ENCODE assay signal across 1 cellular context in genomic region chr6:82247634-82248232, GRCh38.
TF ChIP-seq lines count a peak whose summit lies in the region.

IBTK (minus strand) TSS chr6:82247744; CDS start chr6:82240486, 7,258 bp downstream.

TF ChIP-seq in GM12878, 131 proteins besides CTCF, POLR2A, EP300 and RAD21 (continued from another document and continues in another):
- TF ChIP-seq RELB (IDR thresholded peaks at IDR 0.05; ENCODE audit: low read depth): 0 out of 2 replicates have a peak, but pooled peaks have one; percentile 44
- TF ChIP-seq BRCA1 (IDR thresholded peaks at IDR 0.05; ENCODE audit: low read depth, low read length): no peak
- TF ChIP-seq JUNB (IDR thresholded peaks at IDR 0.05): no peak
- peak; percentile 54; the same call in 1 of the 2 replicates for TF ChIP-seq IRF3 (IDR thresholded peaks at IDR 0.05)
- no peak for TF ChIP-seq SREBF1 (IDR thresholded peaks at IDR 0.05; ENCODE audit: low read length)
- no peak for TF ChIP-seq MXI1 (IDR thresholded peaks at IDR 0.05; ENCODE audit: low read depth, low read length)
- TF ChIP-seq EGR1 (IDR thresholded peaks at IDR 0.05; ENCODE audit: borderline replicate concordance in 1 of 2, low read depth in 2 of 2, low read length in 2 of 2): peak in 1 of 2 experiments; percentile 37; a peak in 1 of 3 replicates
- 0 out of 2 replicates have a peak, but pooled peaks have one; percentile 39 for TF ChIP-seq CBX5 (IDR thresholded peaks at IDR 0.05; ENCODE audit: low read depth)
- no peak for TF ChIP-seq KDM1A (IDR thresholded peaks at IDR 0.05; ENCODE audit: borderline replicate concordance)
- no peak for TF ChIP-seq ZBTB33 (IDR thresholded peaks at IDR 0.05)
- no peak for TF ChIP-seq TCF12 (IDR thresholded peaks at IDR 0.05; ENCODE audit: low read depth, low read length)
- TF ChIP-seq ZNF24 (IDR thresholded peaks at IDR 0.05): no peak
- TF ChIP-seq KAT2A (conservative IDR thresholded peaks at IDR 0.05; ENCODE audit: control insufficient read depth, low read depth, low read length): no peak
- TF ChIP-seq SMAD5 (IDR thresholded peaks at IDR 0.05; ENCODE audit: low read depth): no peak
- no peak for TF ChIP-seq RFX5 (IDR thresholded peaks at IDR 0.05; ENCODE audit: low read depth, low read length)
- TF ChIP-seq FOS (IDR thresholded peaks at IDR 0.05; ENCODE audit: borderline replicate concordance, extremely low read depth, insufficient read length): peak; percentile 68
- TF ChIP-seq TARDBP (IDR thresholded peaks at IDR 0.05; ENCODE audit: borderline replicate concordance): no peak
- no peak for TF ChIP-seq USF2 (IDR thresholded peaks at IDR 0.05; ENCODE audit: borderline replicate concordance, low read depth, low read length)
- TF ChIP-seq, protein P1, sequence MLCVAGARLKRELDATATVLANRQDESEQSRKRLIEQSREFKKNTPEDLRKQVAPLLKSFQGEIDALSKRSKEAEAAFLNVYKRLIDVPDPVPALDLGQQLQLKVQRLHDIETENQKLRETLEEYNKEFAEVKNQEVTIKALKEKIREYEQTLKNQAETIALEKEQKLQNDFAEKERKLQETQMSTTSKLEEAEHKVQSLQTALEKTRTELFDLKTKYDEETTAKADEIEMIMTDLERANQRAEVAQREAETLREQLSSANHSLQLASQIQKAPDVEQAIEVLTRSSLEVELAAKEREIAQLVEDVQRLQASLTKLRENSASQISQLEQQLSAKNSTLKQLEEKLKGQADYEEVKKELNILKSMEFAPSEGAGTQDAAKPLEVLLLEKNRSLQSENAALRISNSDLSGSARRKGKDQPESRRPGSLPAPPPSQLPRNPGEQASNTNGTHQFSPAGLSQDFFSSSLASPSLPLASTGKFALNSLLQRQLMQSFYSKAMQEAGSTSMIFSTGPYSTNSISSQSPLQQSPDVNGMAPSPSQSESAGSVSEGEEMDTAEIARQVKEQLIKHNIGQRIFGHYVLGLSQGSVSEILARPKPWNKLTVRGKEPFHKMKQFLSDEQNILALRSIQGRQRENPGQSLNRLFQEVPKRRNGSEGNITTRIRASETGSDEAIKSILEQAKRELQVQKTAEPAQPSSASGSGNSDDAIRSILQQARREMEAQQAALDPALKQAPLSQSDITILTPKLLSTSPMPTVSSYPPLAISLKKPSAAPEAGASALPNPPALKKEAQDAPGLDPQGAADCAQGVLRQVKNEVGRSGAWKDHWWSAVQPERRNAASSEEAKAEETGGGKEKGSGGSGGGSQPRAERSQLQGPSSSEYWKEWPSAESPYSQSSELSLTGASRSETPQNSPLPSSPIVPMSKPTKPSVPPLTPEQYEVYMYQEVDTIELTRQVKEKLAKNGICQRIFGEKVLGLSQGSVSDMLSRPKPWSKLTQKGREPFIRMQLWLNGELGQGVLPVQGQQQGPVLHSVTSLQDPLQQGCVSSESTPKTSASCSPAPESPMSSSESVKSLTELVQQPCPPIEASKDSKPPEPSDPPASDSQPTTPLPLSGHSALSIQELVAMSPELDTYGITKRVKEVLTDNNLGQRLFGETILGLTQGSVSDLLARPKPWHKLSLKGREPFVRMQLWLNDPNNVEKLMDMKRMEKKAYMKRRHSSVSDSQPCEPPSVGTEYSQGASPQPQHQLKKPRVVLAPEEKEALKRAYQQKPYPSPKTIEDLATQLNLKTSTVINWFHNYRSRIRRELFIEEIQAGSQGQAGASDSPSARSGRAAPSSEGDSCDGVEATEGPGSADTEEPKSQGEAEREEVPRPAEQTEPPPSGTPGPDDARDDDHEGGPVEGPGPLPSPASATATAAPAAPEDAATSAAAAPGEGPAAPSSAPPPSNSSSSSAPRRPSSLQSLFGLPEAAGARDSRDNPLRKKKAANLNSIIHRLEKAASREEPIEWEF (IDR thresholded peaks at IDR 0.05; ENCODE audit: insufficient replicate concordance, low read depth, low read length): no peak
- no peak for TF ChIP-seq SRF (IDR thresholded peaks at IDR 0.05; ENCODE audit: low read depth in 2 of 2, low read length in 2 of 2)
- TF ChIP-seq ZNF622 (IDR thresholded peaks at IDR 0.05): no peak
- no peak for TF ChIP-seq MEF2B (IDR thresholded peaks at IDR 0.05; ENCODE audit: partially characterized antibody, poor library complexity, severe bottlenecking)
- no peak for TF ChIP-seq NBN (IDR thresholded peaks at IDR 0.05)
- TF ChIP-seq RUNX3 (IDR thresholded peaks at IDR 0.05; ENCODE audit: low read length): 0 out of 2 replicates have a peak, but pooled peaks have one; percentile 22
- TF ChIP-seq EZH2 (IDR thresholded peaks at IDR 0.05; ENCODE audit: borderline replicate concordance, control insufficient read depth, low read depth, low read length): no peak
- 0 out of 2 replicates have a peak, but pooled peaks have one; percentile 2 for TF ChIP-seq ATF7 (IDR thresholded peaks at IDR 0.05; ENCODE audit: low read depth)
- TF ChIP-seq, protein P2, sequence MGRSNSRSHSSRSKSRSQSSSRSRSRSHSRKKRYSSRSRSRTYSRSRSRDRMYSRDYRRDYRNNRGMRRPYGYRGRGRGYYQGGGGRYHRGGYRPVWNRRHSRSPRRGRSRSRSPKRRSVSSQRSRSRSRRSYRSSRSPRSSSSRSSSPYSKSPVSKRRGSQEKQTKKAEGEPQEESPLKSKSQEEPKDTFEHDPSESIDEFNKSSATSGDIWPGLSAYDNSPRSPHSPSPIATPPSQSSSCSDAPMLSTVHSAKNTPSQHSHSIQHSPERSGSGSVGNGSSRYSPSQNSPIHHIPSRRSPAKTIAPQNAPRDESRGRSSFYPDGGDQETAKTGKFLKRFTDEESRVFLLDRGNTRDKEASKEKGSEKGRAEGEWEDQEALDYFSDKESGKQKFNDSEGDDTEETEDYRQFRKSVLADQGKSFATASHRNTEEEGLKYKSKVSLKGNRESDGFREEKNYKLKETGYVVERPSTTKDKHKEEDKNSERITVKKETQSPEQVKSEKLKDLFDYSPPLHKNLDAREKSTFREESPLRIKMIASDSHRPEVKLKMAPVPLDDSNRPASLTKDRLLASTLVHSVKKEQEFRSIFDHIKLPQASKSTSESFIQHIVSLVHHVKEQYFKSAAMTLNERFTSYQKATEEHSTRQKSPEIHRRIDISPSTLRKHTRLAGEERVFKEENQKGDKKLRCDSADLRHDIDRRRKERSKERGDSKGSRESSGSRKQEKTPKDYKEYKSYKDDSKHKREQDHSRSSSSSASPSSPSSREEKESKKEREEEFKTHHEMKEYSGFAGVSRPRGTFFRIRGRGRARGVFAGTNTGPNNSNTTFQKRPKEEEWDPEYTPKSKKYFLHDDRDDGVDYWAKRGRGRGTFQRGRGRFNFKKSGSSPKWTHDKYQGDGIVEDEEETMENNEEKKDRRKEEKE (IDR thresholded peaks at IDR 0.05): no peak
- TF ChIP-seq, protein P3, sequence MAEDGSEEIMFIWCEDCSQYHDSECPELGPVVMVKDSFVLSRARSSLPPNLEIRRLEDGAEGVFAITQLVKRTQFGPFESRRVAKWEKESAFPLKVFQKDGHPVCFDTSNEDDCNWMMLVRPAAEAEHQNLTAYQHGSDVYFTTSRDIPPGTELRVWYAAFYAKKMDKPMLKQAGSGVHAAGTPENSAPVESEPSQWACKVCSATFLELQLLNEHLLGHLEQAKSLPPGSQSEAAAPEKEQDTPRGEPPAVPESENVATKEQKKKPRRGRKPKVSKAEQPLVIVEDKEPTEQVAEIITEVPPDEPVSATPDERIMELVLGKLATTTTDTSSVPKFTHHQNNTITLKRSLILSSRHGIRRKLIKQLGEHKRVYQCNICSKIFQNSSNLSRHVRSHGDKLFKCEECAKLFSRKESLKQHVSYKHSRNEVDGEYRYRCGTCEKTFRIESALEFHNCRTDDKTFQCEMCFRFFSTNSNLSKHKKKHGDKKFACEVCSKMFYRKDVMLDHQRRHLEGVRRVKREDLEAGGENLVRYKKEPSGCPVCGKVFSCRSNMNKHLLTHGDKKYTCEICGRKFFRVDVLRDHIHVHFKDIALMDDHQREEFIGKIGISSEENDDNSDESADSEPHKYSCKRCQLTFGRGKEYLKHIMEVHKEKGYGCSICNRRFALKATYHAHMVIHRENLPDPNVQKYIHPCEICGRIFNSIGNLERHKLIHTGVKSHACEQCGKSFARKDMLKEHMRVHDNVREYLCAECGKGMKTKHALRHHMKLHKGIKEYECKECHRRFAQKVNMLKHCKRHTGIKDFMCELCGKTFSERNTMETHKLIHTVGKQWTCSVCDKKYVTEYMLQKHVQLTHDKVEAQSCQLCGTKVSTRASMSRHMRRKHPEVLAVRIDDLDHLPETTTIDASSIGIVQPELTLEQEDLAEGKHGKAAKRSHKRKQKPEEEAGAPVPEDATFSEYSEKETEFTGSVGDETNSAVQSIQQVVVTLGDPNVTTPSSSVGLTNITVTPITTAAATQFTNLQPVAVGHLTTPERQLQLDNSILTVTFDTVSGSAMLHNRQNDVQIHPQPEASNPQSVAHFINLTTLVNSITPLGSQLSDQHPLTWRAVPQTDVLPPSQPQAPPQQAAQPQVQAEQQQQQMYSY (CRISPR knock-in tag; IDR thresholded peaks at IDR 0.05): no peak
- TF ChIP-seq HDAC6 (IDR thresholded peaks at IDR 0.05; ENCODE audit: unreplicated experiment): no peak
- TF ChIP-seq CREM (IDR thresholded peaks at IDR 0.05; ENCODE audit: low read depth): no peak; the same call in 1 of the 2 replicates
- TF ChIP-seq, protein P4, sequence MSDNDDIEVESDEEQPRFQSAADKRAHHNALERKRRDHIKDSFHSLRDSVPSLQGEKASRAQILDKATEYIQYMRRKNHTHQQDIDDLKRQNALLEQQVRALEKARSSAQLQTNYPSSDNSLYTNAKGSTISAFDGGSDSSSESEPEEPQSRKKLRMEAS (IDR thresholded peaks at IDR 0.05; ENCODE audit: low read depth, low read length): no peak; the same call in 1 of the 2 replicates
- TF ChIP-seq RB1 (IDR thresholded peaks at IDR 0.05; ENCODE audit: borderline replicate concordance): 0 out of 2 replicates have a peak, but pooled peaks have one; percentile 12
- TF ChIP-seq TBL1XR1 (IDR thresholded peaks at IDR 0.05; ENCODE audit: low read depth, low read length): no peak
- no peak for TF ChIP-seq JUND (IDR thresholded peaks at IDR 0.05; ENCODE audit: low read depth, low read length)
- TF ChIP-seq ELK1 (IDR thresholded peaks at IDR 0.05; ENCODE audit: low read depth, low read length): no peak
- TF ChIP-seq CEBPB (IDR thresholded peaks at IDR 0.05; ENCODE audit: borderline replicate concordance in 1 of 2, low read depth in 2 of 2, low read length in 2 of 2): no peak
- no peak for TF ChIP-seq RBBP5 (conservative IDR thresholded peaks at IDR 0.05)
- TF ChIP-seq USF1 (IDR thresholded peaks at IDR 0.05; ENCODE audit: borderline replicate concordance, extremely low read length, insufficient read depth, low read depth, low read length): no peak
- no peak for TF ChIP-seq PAX8 (IDR thresholded peaks at IDR 0.05)
- no peak for TF ChIP-seq ZSCAN29 (IDR thresholded peaks at IDR 0.05)
- TF ChIP-seq SP1 (IDR thresholded peaks at IDR 0.05; ENCODE audit: low read depth, low read length): peak; percentile 97
- no peak for TF ChIP-seq RAD51 (IDR thresholded peaks at IDR 0.05)
